ENCODE assay signal across 24 cellular contexts in the genomic region with DNA sequence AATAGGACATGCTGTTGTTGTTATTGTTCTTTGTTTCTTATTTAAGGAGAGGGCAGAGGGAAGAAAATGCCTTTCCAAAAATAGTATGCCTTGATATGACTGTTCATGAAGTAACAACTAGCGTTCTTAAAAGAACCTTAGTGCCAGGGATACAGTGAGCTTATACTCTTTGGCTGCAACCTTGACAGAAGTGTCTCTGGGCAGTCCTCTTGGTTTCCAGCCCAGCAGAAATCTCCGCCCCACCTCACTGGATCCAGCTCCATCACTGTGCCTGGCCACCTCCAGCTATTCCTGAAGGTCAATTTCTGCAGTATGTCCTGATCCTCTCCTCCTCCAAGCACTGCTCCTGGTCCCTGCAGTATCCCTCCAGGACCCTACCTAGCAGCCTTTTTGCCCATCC. TPM values are rescaled to one million over a fixed set of nuclear protein-coding genes. Genes with fewer than 3 reads are reported as not detected.
"Had no signal": no experiment of that assay in that cellular context is flagged by ENCODE, and none has a peak within 500 bp of the region (broad histone marks: within the 10 kb centered on the region; RNA-seq: fewer than 3 reads in every experiment).

No MANE protein-coding gene starts in this region.

RNA-seq across cellular contexts. Expression of a gene that starts 39.2 kb away (rescaled TPM):
- total RNA-seq: naive thymus-derived CD8-positive, alpha-beta T cell; natural killer cell; natural killer cell treated with Interleukin-12 subunit alpha and Interleukin-12 subunit beta and Interleukin-15 and Interleukin-18, amount 100 ng/mL, for 72 hours; neural crest cell; occipital lobe; omental fat pad; osteoblast; osteocyte; ovary; pancreas; posterior vena cava; progenitor cell of endocrine pancreas; psoas muscle; pulmonary artery endothelial cell; right atrium auricular region; right cardiac atrium; right lobe of liver; sciatic nerve; sigmoid colon; skeletal muscle tissue; smooth muscle cell; spleen had no signal
- polyA plus RNA-seq: naive thymus-derived CD8-positive, alpha-beta T cell; neural cell; ovary; pancreas; psoas muscle; right cardiac atrium; sigmoid colon; small intestine; smooth muscle cell; spleen had no signal
